ENCODE assay signal across 1 cellular context in the genomic region with DNA sequence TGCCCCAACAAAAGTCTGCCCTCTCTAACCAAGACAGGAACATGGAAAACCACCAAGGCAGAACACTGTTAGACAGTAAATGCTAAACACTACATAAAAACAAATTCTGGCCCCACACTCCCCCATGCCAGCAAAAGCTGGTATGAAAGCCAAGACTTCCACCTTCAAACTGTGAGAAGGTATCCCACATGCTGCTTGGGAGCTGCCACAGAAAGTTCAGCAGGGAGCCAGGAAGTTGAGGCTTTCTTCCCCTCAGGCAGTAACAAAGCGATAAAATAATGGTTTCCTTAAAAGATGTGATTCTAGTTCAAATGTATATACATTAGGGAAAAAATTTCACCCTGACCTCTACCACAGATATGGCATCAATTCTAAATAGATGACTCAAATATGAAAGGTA.
TF ChIP-seq lines count a peak whose summit lies in the region.

No MANE protein-coding gene starts in this region.

TF ChIP-seq in HCT116, 20 proteins besides CTCF, POLR2A, EP300 and RAD21 (continued from another document):
- TF ChIP-seq YY1 (IDR thresholded peaks at IDR 0.05; ENCODE audit: extremely low read depth, insufficient replicate concordance, low read depth, low read length) (no peak), JUND (IDR thresholded peaks at IDR 0.05) (no peak), EZH2phosphoT487 (IDR thresholded peaks at IDR 0.05; ENCODE audit: borderline replicate concordance) (no peak), CBX3 (IDR thresholded peaks at IDR 0.05; ENCODE audit: low read depth) (no peak)
TF ChIP-seq in HCT116: peak in this region for 0.
